In genomic region chr22:30253205-30253852, GRCh38 we compare ENCODE assay signal across 9 cellular contexts. TPM values are rescaled to one million over a fixed set of nuclear protein-coding genes. Genes with fewer than 3 reads are reported as not detected.
A peak's percentile ranks its signal among the peaks of the same experiment; 100 is the strongest.
DNase-seq lines count a peak whose midpoint lies in the region; ATAC-seq and TF ChIP-seq lines count a peak whose summit lies in the region.
"Had no signal": no experiment of that assay in that cellular context is flagged by ENCODE, and none has a peak within 500 bp of the region (broad histone marks: within the 10 kb centered on the region; RNA-seq: fewer than 3 reads in every experiment).

No MANE protein-coding gene starts in this region.

- TF ChIP-seq POLR2A in stomach (IDR thresholded peaks at IDR 0.05): no peak
- no peak for TF ChIP-seq POLR2A in GM18505 (IDR thresholded peaks at IDR 0.05; ENCODE audit: borderline replicate concordance, extremely low read depth, insufficient read depth, insufficient read length)

- H3K4me3 ChIP-seq in left ventricle myocardium inferior: peak overlapping the region; percentile 9
- H3K4me3 ChIP-seq in stomach: no peak overlapping the region

- no peak for TF ChIP-seq CTCF in left ventricle myocardium inferior (IDR thresholded peaks at IDR 0.05; ENCODE audit: borderline replicate concordance)
- no peak for TF ChIP-seq CTCF in stomach (IDR thresholded peaks at IDR 0.05)

- 15 to 42% (median 27%) methylated on average over 21 to 22 of the region's 22 CpGs for WGBS in stomach, 5 donors

- H3K27ac ChIP-seq in KOPT-K1 (ENCODE audit: low read depth, low read length, poor library complexity, severe bottlenecking) (peak overlapping the region; percentile 58), left ventricle myocardium inferior (replicated peaks) (peak overlapping the region; percentile 45), stomach (peak overlapping the region; percentile 7 to 64 (median 57))

- no peak for ATAC-seq in GM18505 (IDR thresholded peaks at IDR 0.05; ENCODE audit: unreplicated experiment)
- no peak for ATAC-seq in activated CD4-positive, CD25-positive, alpha-beta regulatory T cell treated with anti-CD3 and anti-CD28 coated beads, Interleukin-2, amount 50 U/mL, for 24 hours

- intact Hi-C loops in left ventricle myocardium inferior (cut with micrococcal nuclease) (loop anchor here (2.0 kb wide), 1 partner anchor 145 kb away; no protein-coding TSS in a partner anchor), stomach (cut with DNase I; ENCODE audit: low total_unique reads) (loop anchor here (5.0 kb wide), 1 partner anchor 141 kb away; no protein-coding TSS in a partner anchor)

- H3K27me3 ChIP-seq in left ventricle myocardium inferior (ENCODE audit: low read depth): peaks cover 61% of the 10 kb centered on the region
- peaks cover 0 to 14% (median 0%) of the 10 kb centered on the region in 3 donors for H3K27me3 ChIP-seq in stomach

- H3K4me1 ChIP-seq in left ventricle myocardium inferior: peaks cover 37% of the 10 kb centered on the region
- H3K4me1 ChIP-seq in stomach: peaks cover 27 to 73% (median 42%) of the 10 kb centered on the region in 4 donors

- peak; percentile 72 for DNase-seq in RPMI7951 (ENCODE audit: low read depth)
- peak; percentile 78 for DNase-seq in left ventricle myocardium inferior
- DNase-seq in stomach: peak; percentile 43
- DNase-seq in RPMI8226: no peak
- DNase-seq in stimulated activated naive CD4-positive, alpha-beta T cell (lab: John Stamatoyannopoulos, UW): no peak
- DNase-seq: stimulated activated CD4-positive, alpha-beta T cell treated with anti-CD3 and anti-CD28 coated beads, Interleukin-12 subunit alpha, Interleukin-12 subunit beta, amount 100 ng/mL, for 4 hours had no signal

- no peak for TF ChIP-seq EP300 in stomach (IDR thresholded peaks at IDR 0.05)

- H3K9me3 ChIP-seq in KOPT-K1 (ENCODE audit: insufficient read depth, low read length, poor library complexity, severe bottlenecking) (no peaks in the 10 kb centered on the region), left ventricle myocardium inferior (replicated peaks) (no peaks in the 10 kb centered on the region), stomach (no peaks in the 10 kb centered on the region)

- no peaks in the 10 kb centered on the region for H3K36me3 ChIP-seq in KOPT-K1 (ENCODE audit: insufficient read depth, low read length)
- no peaks in the 10 kb centered on the region for H3K36me3 ChIP-seq in left ventricle myocardium inferior
- H3K36me3 ChIP-seq in stomach: no peaks in the 10 kb centered on the region

RNA-seq across cellular contexts. Expression of gene LIF, which starts 6.8 kb away (rescaled TPM):
- total RNA-seq in RPMI7951 (2014; rRNA removed; shearing (Covaris generic)): 3.1 and 4.1 TPM in 2 replicates
- 0.16 TPM for total RNA-seq in left ventricle myocardium inferior
- total RNA-seq in stomach: 1 to 10 TPM in 3 of 5 donors, not detected in 2; 2.0 to 2.4 (median 2.3) TPM
- polyA plus RNA-seq in stomach: 1 to 10 TPM in 2 of 3 donors, under 1 TPM in 1; 0.35 to 5.0 (median 1.4) TPM

RNA-seq across cellular contexts. Expression of gene OSM, which starts 13.3 kb away (rescaled TPM):
- not detected in 2 replicates for total RNA-seq in RPMI7951 (2014; rRNA removed; shearing (Covaris generic))
- not detected for total RNA-seq in left ventricle myocardium inferior
- total RNA-seq in stomach: 1 to 10 TPM in 1 of 5 donors, not detected in 4; 1.3 TPM
- polyA plus RNA-seq in stomach: 10 to 100 TPM in 1 of 3 donors, 1 to 10 TPM in 1, under 1 TPM in 1; 0.33 to 22.7 (median 1.1) TPM

RNA-seq across cellular contexts. Expression of gene CASTOR1, which starts 36.0 kb away (rescaled TPM):
- total RNA-seq in RPMI7951 (2014; rRNA removed; shearing (Covaris generic)): 9.6 and 16.6 TPM in 2 replicates
- total RNA-seq in left ventricle myocardium inferior: 6.5 TPM
- 10 to 100 TPM in 1 of 5 donors, 1 to 10 TPM in 4; 1.2 to 57.8 (median 3.7) TPM for total RNA-seq in stomach
- 10 to 100 TPM in 1 of 3 donors, 1 to 10 TPM in 2; 6.6 to 17.0 (median 7.3) TPM for polyA plus RNA-seq in stomach

Comparison
In these comparisons a context has a peak if more than half of its experiments do, and no peak if none do; other contexts are left out.
1. DNase-seq: peak in RPMI7951 (single experiment), left ventricle myocardium inferior (single experiment) and stomach (single experiment); none in RPMI8226 (single experiment) and stimulated activated naive CD4-positive, alpha-beta T cell (0 of 6).
2. Peak in every context shown above with its lines, with median percentiles within 50 percentile points of each other: H3K27ac ChIP-seq.